In genomic region chrX:13688772-13689518, GRCh38 we compare ENCODE assay signal across 8 cellular contexts. TPM values are rescaled to one million over a fixed set of nuclear protein-coding genes. Genes with fewer than 3 reads are reported as not detected.
A peak's percentile ranks its signal among the peaks of the same experiment; 100 is the strongest.
DNase-seq lines count a peak whose midpoint lies in the region; ATAC-seq and TF ChIP-seq lines count a peak whose summit lies in the region.

A gene with protein sequence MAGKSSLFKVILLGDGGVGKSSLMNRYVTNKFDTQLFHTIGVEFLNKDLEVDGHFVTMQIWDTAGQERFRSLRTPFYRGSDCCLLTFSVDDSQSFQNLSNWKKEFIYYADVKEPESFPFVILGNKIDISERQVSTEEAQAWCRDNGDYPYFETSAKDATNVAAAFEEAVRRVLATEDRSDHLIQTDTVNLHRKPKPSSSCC (plus strand): TSS chrX:13689128. CDS start chrX:13708747, 19,619 bp downstream.

- TF ChIP-seq EP300 in gastroesophageal sphincter (IDR thresholded peaks at IDR 0.05) (no peak), suprapubic skin (IDR thresholded peaks at IDR 0.05) (no peak)

- H3K36me3 ChIP-seq in gastroesophageal sphincter (no peaks in the 10 kb centered on the region), suprapubic skin (no peaks in the 10 kb centered on the region)

- intact Hi-C loops in activated naive CD4-positive, alpha-beta T cell treated with anti-CD3 and anti-CD28 coated beads for 36 hours (cut with micrococcal nuclease), result loop anchor here (1.0 to 5.0 kb wide), 8 partner anchors 20 to 1184 kb away; partner anchors contain the start of genes FANCB, MOSPD2, OFD1 and TCEANC

- H3K4me3 ChIP-seq in gastroesophageal sphincter (peak within 1 kb of the TSS; percentile 71 to 75), suprapubic skin (peak within 1 kb of the TSS; percentile 68)

- H3K27me3 ChIP-seq in gastroesophageal sphincter (no peaks in the 10 kb centered on the region), suprapubic skin (no peaks in the 10 kb centered on the region)

- H3K27ac ChIP-seq in gastroesophageal sphincter (peak within 1 kb of the TSS; percentile 90 to 94 (median 92)), suprapubic skin (peak within 1 kb of the TSS; percentile 97)

- peaks cover 65% of the 10 kb centered on the region for H3K4me1 Mint-ChIP-seq in activated naive CD4-positive, alpha-beta T cell treated with anti-CD3 and anti-CD28 coated beads for 36 hours (ENCODE audit: low read depth)

- TF ChIP-seq CTCF in gastroesophageal sphincter (IDR thresholded peaks at IDR 0.05) (no peak), suprapubic skin (IDR thresholded peaks at IDR 0.05) (no peak)

- WGBS in gastroesophageal sphincter (ENCODE audit: low coverage in 1 of 2), 2 donors, result 0 to 1% methylated on average over 4 to 14 of the region's 67 CpGs
- WGBS in suprapubic skin, result 1% methylated on average over 39 of the region's 67 CpGs

- CTCF ChIA-PET in activated naive CD4-positive, alpha-beta T cell treated with anti-CD3 and anti-CD28 coated beads for 36 hours (lab: Charles Lee), result interaction anchor here (1.8 to 2.0 kb wide), 2 partner anchors 20 to 46 kb away, joined by 5 to 8 read pairs; partner anchors contain the start of genes OFD1 and TRAPPC2

- TF ChIP-seq POLR2A in gastroesophageal sphincter (IDR thresholded peaks at IDR 0.05), result peak; percentile 85 to 87
- peak; percentile 11 to 83 for TF ChIP-seq POLR2A in suprapubic skin (IDR thresholded peaks at IDR 0.05)

- DNase-seq in EH (ENCODE audit: low read depth), result peak; percentile 75
- peak; percentile 83 for DNase-seq in GOT3 (lab: John Stamatoyannopoulos, UW)
- DNase-seq in M059J (ENCODE audit: low read depth), result peak; percentile 76
- peak; percentile 71 for DNase-seq in SK-N-DZ (ENCODE audit: low spot score)
- peak; percentile 83 for DNase-seq in activated naive CD4-positive, alpha-beta T cell treated with anti-CD3 and anti-CD28 coated beads for 36 hours
- DNase-seq in occipital lobe (lab: John Stamatoyannopoulos, UW), result peak; percentile 46
- DNase-seq in suprapubic skin (ENCODE audit: low spot score in 2 of 2), result peak; percentile 88 to 92

- no peaks in the 10 kb centered on the region for H3K9me3 ChIP-seq in gastroesophageal sphincter
- no peaks in the 10 kb centered on the region for H3K9me3 ChIP-seq in suprapubic skin

- H3K27me3 Mint-ChIP-seq in activated naive CD4-positive, alpha-beta T cell treated with anti-CD3 and anti-CD28 coated beads for 36 hours (ENCODE audit: low read depth), result no peaks in the 10 kb centered on the region

- H3K36me3 Mint-ChIP-seq in activated naive CD4-positive, alpha-beta T cell treated with anti-CD3 and anti-CD28 coated beads for 36 hours (ENCODE audit: low read depth), result peaks cover 6% of the 10 kb centered on the region

- no peaks in the 10 kb centered on the region for H3K9me3 Mint-ChIP-seq in activated naive CD4-positive, alpha-beta T cell treated with anti-CD3 and anti-CD28 coated beads for 36 hours

- H3K4me1 ChIP-seq in gastroesophageal sphincter (peaks cover 0 to 36% (median 7%) of the 10 kb centered on the region in 3 donors), suprapubic skin (peaks cover 24% of the 10 kb centered on the region)

- peak within 1 kb of the TSS; percentile 82 for H3K4me3 Mint-ChIP-seq in activated naive CD4-positive, alpha-beta T cell treated with anti-CD3 and anti-CD28 coated beads for 36 hours

- peak within 1 kb of the TSS; percentile 96 for H3K27ac Mint-ChIP-seq in activated naive CD4-positive, alpha-beta T cell treated with anti-CD3 and anti-CD28 coated beads for 36 hours

- ATAC-seq in gastroesophageal sphincter, result peak; percentile 99

RNA-seq across cellular contexts. Expression of the gene that starts here (rescaled TPM):
- 37.4 and 38.9 TPM in 2 replicates for total RNA-seq in M059J (2014; rRNA removed; shearing (Covaris generic))
- polyA plus RNA-seq in SK-N-DZ (2014; cell fraction: cytosol; rRNA removed), result 19.4 and 20.2 TPM in 2 replicates
- 5.5 and 14.3 TPM in 2 replicates for polyA plus RNA-seq in SK-N-DZ (2014; cell fraction: nucleus; rRNA removed)
- 10 to 100 TPM; 22.8 to 23.3 TPM for total RNA-seq in activated naive CD4-positive, alpha-beta T cell treated with anti-CD3 and anti-CD28 coated beads for 36 hours
- total RNA-seq in gastroesophageal sphincter (10 to 100 TPM; 29.6 to 50.7 (median 38.3) TPM), occipital lobe (29.2 TPM), suprapubic skin (10 to 100 TPM; 20.3 to 43.6 (median 32.0) TPM)

Comparison
In these comparisons a context has a peak if more than half of its experiments do, and no peak if none do; other contexts are left out.
1. Peak in every context shown above with its lines: DNase-seq, ATAC-seq, H3K4me3 ChIP-seq and H3K27ac ChIP-seq.